Comparison of ENCODE assay signal across 1 cellular context in the genomic region with DNA sequence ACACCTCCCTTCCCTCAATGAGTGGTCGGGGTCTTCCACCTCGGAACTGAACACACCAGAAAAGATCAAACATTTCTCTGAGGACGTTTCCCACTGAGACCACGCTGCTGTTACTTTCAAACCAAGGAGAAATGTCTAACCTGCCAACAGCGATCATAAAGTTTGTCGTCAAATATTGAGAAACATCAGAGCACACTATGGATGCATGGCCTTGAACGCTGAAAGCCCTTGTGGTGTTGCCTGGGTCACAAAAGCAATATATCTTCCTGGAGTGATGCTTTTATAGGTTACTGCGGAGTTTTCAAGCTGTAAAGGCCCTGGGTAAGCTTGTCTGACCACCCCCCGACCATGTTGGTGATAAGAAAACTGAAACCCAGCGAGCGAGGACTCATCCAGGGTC.
TF ChIP-seq lines count a peak whose summit lies in the region.

No MANE protein-coding gene starts in this region.

TF ChIP-seq in HepG2, 621 proteins besides CTCF, POLR2A, EP300 and RAD21 (continued from another document and continues in another):
- TF ChIP-seq HNF1A (IDR thresholded peaks at IDR 0.05; ENCODE audit: low read depth) (peak; percentile 38; the same call in 1 of the 2 replicates), HNF1A (CRISPR knock-in tag; IDR thresholded peaks at IDR 0.05; ENCODE audit: borderline replicate concordance) (peak; percentile 53; the same call in 1 of the 2 replicates), ZNF644 (CRISPR knock-in tag; IDR thresholded peaks at IDR 0.05; ENCODE audit: low read depth) (peak; percentile 79; the same call in 1 of the 2 replicates), SRY (CRISPR knock-in tag; IDR thresholded peaks at IDR 0.05) (no peak), NCOA2 (CRISPR knock-in tag; IDR thresholded peaks at IDR 0.05) (peak; percentile 89), RORA (CRISPR knock-in tag; IDR thresholded peaks at IDR 0.05) (no peak), ZNF614 (CRISPR knock-in tag; IDR thresholded peaks at IDR 0.05; ENCODE audit: borderline replicate concordance) (peak; percentile 24; the same call in 1 of the 2 replicates), SOX13 (IDR thresholded peaks at IDR 0.05) (no peak), SOX13 (CRISPR knock-in tag; conservative IDR thresholded peaks at IDR 0.05 in 1 of 2, IDR thresholded peaks at IDR 0.05 in 1 of 2) (peak in 1 of 2 experiments; percentile 77; a peak in 2 of 4 replicates), ZNF12 (CRISPR knock-in tag; IDR thresholded peaks at IDR 0.05) (no peak), ZNF704 (CRISPR knock-in tag; IDR thresholded peaks at IDR 0.05; ENCODE audit: borderline replicate concordance) (no peak), ZHX1 (CRISPR knock-in tag; IDR thresholded peaks at IDR 0.05; ENCODE audit: low read depth) (peak; percentile 85), HDAC1 (CRISPR knock-in tag; IDR thresholded peaks at IDR 0.05) (0 out of 2 replicates have a peak, but pooled peaks have one; percentile 60), PATZ1 (CRISPR knock-in tag; IDR thresholded peaks at IDR 0.05) (peak; percentile 54), STAT6 (CRISPR knock-in tag; IDR thresholded peaks at IDR 0.05; ENCODE audit: borderline replicate concordance) (no peak), ZNF598 (CRISPR knock-in tag; IDR thresholded peaks at IDR 0.05; ENCODE audit: borderline replicate concordance) (0 out of 2 replicates have a peak, but pooled peaks have one; percentile 19), TBX2 (CRISPR knock-in tag; IDR thresholded peaks at IDR 0.05; ENCODE audit: borderline replicate concordance) (peak; percentile 44; the same call in 1 of the 2 replicates), NPAS2 (CRISPR knock-in tag; IDR thresholded peaks at IDR 0.05; ENCODE audit: borderline replicate concordance) (no peak), KLF6 (CRISPR knock-in tag; IDR thresholded peaks at IDR 0.05) (0 out of 2 replicates have a peak, but pooled peaks have one; percentile 28), GTF2F1 (IDR thresholded peaks at IDR 0.05; ENCODE audit: low read length) (no peak), ZNF432 (CRISPR knock-in tag; IDR thresholded peaks at IDR 0.05; ENCODE audit: borderline replicate concordance) (no peak), USF2 (IDR thresholded peaks at IDR 0.05; ENCODE audit: low read depth, low read length) (no peak), USF2 (CRISPR knock-in tag; IDR thresholded peaks at IDR 0.05; ENCODE audit: borderline replicate concordance) (no peak), LCORL (IDR thresholded peaks at IDR 0.05) (no peak), LCORL (CRISPR knock-in tag; IDR thresholded peaks at IDR 0.05) (no peak), MIXL1 (CRISPR knock-in tag; IDR thresholded peaks at IDR 0.05) (peak; percentile 17; the same call in 1 of the 2 replicates), SKI (IDR thresholded peaks at IDR 0.05; ENCODE audit: partially characterized antibody) (peak; percentile 76), NR2F1 (CRISPR knock-in tag; IDR thresholded peaks at IDR 0.05) (peak in 1 of 2 experiments; percentile 40; a peak in 1 of 4 replicates)
- TF ChIP-seq, protein P1, sequence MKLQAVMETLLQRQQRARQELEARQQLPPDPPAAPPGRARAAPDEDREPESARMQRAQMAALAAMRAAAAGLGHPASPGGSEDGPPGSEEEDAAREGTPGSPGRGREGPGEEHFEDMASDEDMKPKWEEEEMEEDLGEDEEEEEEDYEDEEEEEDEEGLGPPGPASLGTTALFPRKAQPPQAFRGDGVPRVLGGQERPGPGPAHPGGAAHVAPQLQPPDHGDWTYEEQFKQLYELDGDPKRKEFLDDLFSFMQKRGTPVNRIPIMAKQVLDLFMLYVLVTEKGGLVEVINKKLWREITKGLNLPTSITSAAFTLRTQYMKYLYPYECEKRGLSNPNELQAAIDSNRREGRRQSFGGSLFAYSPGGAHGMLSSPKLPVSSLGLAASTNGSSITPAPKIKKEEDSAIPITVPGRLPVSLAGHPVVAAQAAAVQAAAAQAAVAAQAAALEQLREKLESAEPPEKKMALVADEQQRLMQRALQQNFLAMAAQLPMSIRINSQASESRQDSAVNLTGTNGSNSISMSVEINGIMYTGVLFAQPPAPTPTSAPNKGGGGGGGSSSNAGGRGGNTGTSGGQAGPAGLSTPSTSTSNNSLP (IDR thresholded peaks at IDR 0.05; ENCODE audit: low read depth, low read length), result peak; percentile 50; the same call in 1 of the 2 replicates
- TF ChIP-seq, protein P2, sequence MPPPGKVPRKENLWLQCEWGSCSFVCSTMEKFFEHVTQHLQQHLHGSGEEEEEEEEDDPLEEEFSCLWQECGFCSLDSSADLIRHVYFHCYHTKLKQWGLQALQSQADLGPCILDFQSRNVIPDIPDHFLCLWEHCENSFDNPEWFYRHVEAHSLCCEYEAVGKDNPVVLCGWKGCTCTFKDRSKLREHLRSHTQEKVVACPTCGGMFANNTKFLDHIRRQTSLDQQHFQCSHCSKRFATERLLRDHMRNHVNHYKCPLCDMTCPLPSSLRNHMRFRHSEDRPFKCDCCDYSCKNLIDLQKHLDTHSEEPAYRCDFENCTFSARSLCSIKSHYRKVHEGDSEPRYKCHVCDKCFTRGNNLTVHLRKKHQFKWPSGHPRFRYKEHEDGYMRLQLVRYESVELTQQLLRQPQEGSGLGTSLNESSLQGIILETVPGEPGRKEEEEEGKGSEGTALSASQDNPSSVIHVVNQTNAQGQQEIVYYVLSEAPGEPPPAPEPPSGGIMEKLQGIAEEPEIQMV (CRISPR knock-in tag; IDR thresholded peaks at IDR 0.05; ENCODE audit: low read depth), result no peak
